1 cellular context compared by ENCODE assay signal in the genomic region with DNA sequence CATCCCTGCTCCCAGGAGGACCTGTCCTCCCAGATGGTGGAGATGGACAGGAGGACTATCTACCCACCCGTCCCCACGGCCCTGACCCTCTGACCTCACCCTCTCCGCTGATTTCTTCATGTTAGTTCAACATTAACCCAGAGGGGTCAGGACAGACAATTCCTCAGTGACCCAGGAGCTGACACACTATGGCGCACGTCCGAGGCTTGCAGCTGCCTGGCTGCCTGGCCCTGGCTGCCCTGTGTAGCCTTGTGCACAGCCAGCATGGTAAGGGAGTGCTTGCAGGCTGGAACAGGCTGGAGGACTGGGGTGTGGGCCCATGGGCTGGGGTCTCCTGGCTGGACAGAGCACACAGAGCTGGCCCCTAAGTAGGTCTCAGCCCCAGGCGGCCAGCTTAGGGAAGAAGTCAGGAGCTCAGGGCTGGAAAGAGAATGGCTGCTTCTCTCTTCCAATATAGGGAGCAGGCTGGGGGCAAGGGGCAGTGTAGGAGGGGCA.
TF ChIP-seq lines count a peak whose summit lies in the region.

A gene (plus strand): TSS at position 166 of the 495 bp plus-strand sequence. CDS start 23 bp downstream, at position 189.

TF ChIP-seq in HepG2, 621 proteins besides CTCF, POLR2A, EP300 and RAD21 (continued from another document and continues in another):
- TF ChIP-seq, protein P1, sequence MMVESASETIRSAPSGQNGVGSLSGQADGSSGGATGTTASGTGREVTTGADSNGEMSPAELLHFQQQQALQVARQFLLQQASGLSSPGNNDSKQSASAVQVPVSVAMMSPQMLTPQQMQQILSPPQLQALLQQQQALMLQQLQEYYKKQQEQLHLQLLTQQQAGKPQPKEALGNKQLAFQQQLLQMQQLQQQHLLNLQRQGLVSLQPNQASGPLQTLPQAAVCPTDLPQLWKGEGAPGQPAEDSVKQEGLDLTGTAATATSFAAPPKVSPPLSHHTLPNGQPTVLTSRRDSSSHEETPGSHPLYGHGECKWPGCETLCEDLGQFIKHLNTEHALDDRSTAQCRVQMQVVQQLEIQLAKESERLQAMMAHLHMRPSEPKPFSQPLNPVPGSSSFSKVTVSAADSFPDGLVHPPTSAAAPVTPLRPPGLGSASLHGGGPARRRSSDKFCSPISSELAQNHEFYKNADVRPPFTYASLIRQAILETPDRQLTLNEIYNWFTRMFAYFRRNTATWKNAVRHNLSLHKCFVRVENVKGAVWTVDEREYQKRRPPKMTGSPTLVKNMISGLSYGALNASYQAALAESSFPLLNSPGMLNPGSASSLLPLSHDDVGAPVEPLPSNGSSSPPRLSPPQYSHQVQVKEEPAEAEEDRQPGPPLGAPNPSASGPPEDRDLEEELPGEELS (CRISPR knock-in tag; IDR thresholded peaks at IDR 0.05) = peak; percentile 86; the same call in 1 of the 2 replicates
- TF ChIP-seq, protein P2, sequence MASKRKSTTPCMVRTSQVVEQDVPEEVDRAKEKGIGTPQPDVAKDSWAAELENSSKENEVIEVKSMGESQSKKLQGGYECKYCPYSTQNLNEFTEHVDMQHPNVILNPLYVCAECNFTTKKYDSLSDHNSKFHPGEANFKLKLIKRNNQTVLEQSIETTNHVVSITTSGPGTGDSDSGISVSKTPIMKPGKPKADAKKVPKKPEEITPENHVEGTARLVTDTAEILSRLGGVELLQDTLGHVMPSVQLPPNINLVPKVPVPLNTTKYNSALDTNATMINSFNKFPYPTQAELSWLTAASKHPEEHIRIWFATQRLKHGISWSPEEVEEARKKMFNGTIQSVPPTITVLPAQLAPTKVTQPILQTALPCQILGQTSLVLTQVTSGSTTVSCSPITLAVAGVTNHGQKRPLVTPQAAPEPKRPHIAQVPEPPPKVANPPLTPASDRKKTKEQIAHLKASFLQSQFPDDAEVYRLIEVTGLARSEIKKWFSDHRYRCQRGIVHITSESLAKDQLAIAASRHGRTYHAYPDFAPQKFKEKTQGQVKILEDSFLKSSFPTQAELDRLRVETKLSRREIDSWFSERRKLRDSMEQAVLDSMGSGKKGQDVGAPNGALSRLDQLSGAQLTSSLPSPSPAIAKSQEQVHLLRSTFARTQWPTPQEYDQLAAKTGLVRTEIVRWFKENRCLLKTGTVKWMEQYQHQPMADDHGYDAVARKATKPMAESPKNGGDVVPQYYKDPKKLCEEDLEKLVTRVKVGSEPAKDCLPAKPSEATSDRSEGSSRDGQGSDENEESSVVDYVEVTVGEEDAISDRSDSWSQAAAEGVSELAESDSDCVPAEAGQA (IDR thresholded peaks at IDR 0.05; ENCODE audit: low read depth) = no peak
- TF ChIP-seq, protein P2 (CRISPR knock-in tag; IDR thresholded peaks at IDR 0.05; ENCODE audit: borderline replicate concordance) = no peak
- TF ChIP-seq FOXP1 (IDR thresholded peaks at IDR 0.05) (no peak), FOXP1 (CRISPR knock-in tag; IDR thresholded peaks at IDR 0.05) (peak; percentile 65; the same call in 1 of the 2 replicates), GABPA (IDR thresholded peaks at IDR 0.05; ENCODE audit: low read depth, low read length) (no peak), GABPA (CRISPR knock-in tag; IDR thresholded peaks at IDR 0.05; ENCODE audit: low read depth) (peak; percentile 72), TMF1 (CRISPR knock-in tag; IDR thresholded peaks at IDR 0.05; ENCODE audit: low read depth) (peak; percentile 75; the same call in 1 of the 2 replicates), AHR (CRISPR knock-in tag; IDR thresholded peaks at IDR 0.05) (peak; percentile 55; the same call in 1 of the 2 replicates), ZNF20 (CRISPR knock-in tag; IDR thresholded peaks at IDR 0.05) (no peak), ZNF607 (CRISPR knock-in tag; IDR thresholded peaks at IDR 0.05; ENCODE audit: borderline replicate concordance) (peak; percentile 29; the same call in 1 of the 2 replicates), NFYB (CRISPR knock-in tag; IDR thresholded peaks at IDR 0.05) (no peak), RBM39 (IDR thresholded peaks at IDR 0.05; ENCODE audit: low read depth, low read length, poor library complexity, severe bottlenecking) (peak; percentile 19), ZNF468 (CRISPR knock-in tag; IDR thresholded peaks at IDR 0.05) (no peak), MZF1 (CRISPR knock-in tag; IDR thresholded peaks at IDR 0.05; ENCODE audit: borderline replicate concordance) (no peak), ZFP90 (CRISPR knock-in tag; IDR thresholded peaks at IDR 0.05; ENCODE audit: borderline replicate concordance) (peak; percentile 75; the same call in 1 of the 2 replicates), NR2F6 (IDR thresholded peaks at IDR 0.05) (peak; percentile 99), NR2F6 (CRISPR knock-in tag; IDR thresholded peaks at IDR 0.05) (peak; percentile 100), ARNTL (CRISPR knock-in tag; IDR thresholded peaks at IDR 0.05) (peak; percentile 68), ZNF7 (CRISPR knock-in tag; IDR thresholded peaks at IDR 0.05) (no peak), CEBPB (IDR thresholded peaks at IDR 0.05; ENCODE audit: borderline replicate concordance, low read depth, low read length) (peak; percentile 87), ZNF251 (CRISPR knock-in tag; IDR thresholded peaks at IDR 0.05) (no peak), CBX2 (IDR thresholded peaks at IDR 0.05; ENCODE audit: low read depth, low read length) (no peak), CBX2 (CRISPR knock-in tag; IDR thresholded peaks at IDR 0.05; ENCODE audit: low read depth) (no peak), NFKBIZ (CRISPR knock-in tag; IDR thresholded peaks at IDR 0.05) (peak; percentile 93), ZNF569 (CRISPR knock-in tag; IDR thresholded peaks at IDR 0.05; ENCODE audit: borderline replicate concordance) (no peak; the same call in 1 of the 2 replicates), ZNF891 (CRISPR knock-in tag; IDR thresholded peaks at IDR 0.05) (peak; percentile 81; the same call in 1 of the 2 replicates), ZNF484 (CRISPR knock-in tag; IDR thresholded peaks at IDR 0.05; ENCODE audit: borderline replicate concordance, low read depth) (no peak), ZNF558 (CRISPR knock-in tag; IDR thresholded peaks at IDR 0.05; ENCODE audit: borderline replicate concordance) (peak; percentile 54; the same call in 1 of the 2 replicates), ZNF747 (CRISPR knock-in tag; IDR thresholded peaks at IDR 0.05; ENCODE audit: borderline replicate concordance) (peak; percentile 44; the same call in 1 of the 2 replicates), EZH2 (conservative IDR thresholded peaks at IDR 0.05; ENCODE audit: low read depth, low read length) (no peak), HNRNPL (IDR thresholded peaks at IDR 0.05; ENCODE audit: low read depth, low read length) (no peak), GABPB1 (CRISPR knock-in tag; IDR thresholded peaks at IDR 0.05) (peak; percentile 52), TP53 (CRISPR knock-in tag; conservative IDR thresholded peaks at IDR 0.05) (peak; percentile 84), ZBTB38 (CRISPR knock-in tag; IDR thresholded peaks at IDR 0.05) (peak; percentile 40), ZNF432 (CRISPR knock-in tag; IDR thresholded peaks at IDR 0.05; ENCODE audit: borderline replicate concordance) (no peak), FOXA3 (CRISPR knock-in tag; IDR thresholded peaks at IDR 0.05) (peak; percentile 88), ZNF24 (IDR thresholded peaks at IDR 0.05) (no peak), ZNF83 (CRISPR knock-in tag; IDR thresholded peaks at IDR 0.05; ENCODE audit: borderline replicate concordance) (no peak), ZNF772 (CRISPR knock-in tag; IDR thresholded peaks at IDR 0.05) (peak; percentile 70; the same call in 1 of the 2 replicates), KDM5B (CRISPR knock-in tag; IDR thresholded peaks at IDR 0.05; ENCODE audit: borderline replicate concordance) (no peak), ZNF382 (CRISPR knock-in tag; IDR thresholded peaks at IDR 0.05; ENCODE audit: borderline replicate concordance) (no peak), KLF9 (CRISPR knock-in tag; IDR thresholded peaks at IDR 0.05; ENCODE audit: low read depth) (no peak; the same call in 1 of the 2 replicates), GTF2F1 (IDR thresholded peaks at IDR 0.05; ENCODE audit: low read length) (no peak), SCMH1 (CRISPR knock-in tag; IDR thresholded peaks at IDR 0.05; ENCODE audit: borderline replicate concordance) (no peak)
- TF ChIP-seq, protein P3, sequence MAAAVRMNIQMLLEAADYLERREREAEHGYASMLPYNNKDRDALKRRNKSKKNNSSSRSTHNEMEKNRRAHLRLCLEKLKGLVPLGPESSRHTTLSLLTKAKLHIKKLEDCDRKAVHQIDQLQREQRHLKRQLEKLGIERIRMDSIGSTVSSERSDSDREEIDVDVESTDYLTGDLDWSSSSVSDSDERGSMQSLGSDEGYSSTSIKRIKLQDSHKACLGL (CRISPR knock-in tag; IDR thresholded peaks at IDR 0.05) = peak; percentile 35; the same call in 1 of the 2 replicates
- TF ChIP-seq, protein P4, sequence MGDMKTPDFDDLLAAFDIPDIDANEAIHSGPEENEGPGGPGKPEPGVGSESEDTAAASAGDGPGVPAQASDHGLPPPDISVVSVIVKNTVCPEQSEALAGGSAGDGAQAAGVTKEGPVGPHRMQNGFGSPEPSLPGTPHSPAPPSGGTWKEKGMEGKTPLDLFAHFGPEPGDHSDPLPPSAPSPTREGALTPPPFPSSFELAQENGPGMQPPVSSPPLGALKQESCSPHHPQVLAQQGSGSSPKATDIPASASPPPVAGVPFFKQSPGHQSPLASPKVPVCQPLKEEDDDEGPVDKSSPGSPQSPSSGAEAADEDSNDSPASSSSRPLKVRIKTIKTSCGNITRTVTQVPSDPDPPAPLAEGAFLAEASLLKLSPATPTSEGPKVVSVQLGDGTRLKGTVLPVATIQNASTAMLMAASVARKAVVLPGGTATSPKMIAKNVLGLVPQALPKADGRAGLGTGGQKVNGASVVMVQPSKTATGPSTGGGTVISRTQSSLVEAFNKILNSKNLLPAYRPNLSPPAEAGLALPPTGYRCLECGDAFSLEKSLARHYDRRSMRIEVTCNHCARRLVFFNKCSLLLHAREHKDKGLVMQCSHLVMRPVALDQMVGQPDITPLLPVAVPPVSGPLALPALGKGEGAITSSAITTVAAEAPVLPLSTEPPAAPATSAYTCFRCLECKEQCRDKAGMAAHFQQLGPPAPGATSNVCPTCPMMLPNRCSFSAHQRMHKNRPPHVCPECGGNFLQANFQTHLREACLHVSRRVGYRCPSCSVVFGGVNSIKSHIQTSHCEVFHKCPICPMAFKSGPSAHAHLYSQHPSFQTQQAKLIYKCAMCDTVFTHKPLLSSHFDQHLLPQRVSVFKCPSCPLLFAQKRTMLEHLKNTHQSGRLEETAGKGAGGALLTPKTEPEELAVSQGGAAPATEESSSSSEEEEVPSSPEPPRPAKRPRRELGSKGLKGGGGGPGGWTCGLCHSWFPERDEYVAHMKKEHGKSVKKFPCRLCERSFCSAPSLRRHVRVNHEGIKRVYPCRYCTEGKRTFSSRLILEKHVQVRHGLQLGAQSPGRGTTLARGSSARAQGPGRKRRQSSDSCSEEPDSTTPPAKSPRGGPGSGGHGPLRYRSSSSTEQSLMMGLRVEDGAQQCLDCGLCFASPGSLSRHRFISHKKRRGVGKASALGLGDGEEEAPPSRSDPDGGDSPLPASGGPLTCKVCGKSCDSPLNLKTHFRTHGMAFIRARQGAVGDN (CRISPR knock-in tag; IDR thresholded peaks at IDR 0.05) = no peak; the same call in 1 of the 2 replicates
- TF ChIP-seq, protein P5, sequence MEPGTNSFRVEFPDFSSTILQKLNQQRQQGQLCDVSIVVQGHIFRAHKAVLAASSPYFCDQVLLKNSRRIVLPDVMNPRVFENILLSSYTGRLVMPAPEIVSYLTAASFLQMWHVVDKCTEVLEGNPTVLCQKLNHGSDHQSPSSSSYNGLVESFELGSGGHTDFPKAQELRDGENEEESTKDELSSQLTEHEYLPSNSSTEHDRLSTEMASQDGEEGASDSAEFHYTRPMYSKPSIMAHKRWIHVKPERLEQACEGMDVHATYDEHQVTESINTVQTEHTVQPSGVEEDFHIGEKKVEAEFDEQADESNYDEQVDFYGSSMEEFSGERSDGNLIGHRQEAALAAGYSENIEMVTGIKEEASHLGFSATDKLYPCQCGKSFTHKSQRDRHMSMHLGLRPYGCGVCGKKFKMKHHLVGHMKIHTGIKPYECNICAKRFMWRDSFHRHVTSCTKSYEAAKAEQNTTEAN (CRISPR knock-in tag; conservative IDR thresholded peaks at IDR 0.05) = no peak
- TF ChIP-seq, protein P6, sequence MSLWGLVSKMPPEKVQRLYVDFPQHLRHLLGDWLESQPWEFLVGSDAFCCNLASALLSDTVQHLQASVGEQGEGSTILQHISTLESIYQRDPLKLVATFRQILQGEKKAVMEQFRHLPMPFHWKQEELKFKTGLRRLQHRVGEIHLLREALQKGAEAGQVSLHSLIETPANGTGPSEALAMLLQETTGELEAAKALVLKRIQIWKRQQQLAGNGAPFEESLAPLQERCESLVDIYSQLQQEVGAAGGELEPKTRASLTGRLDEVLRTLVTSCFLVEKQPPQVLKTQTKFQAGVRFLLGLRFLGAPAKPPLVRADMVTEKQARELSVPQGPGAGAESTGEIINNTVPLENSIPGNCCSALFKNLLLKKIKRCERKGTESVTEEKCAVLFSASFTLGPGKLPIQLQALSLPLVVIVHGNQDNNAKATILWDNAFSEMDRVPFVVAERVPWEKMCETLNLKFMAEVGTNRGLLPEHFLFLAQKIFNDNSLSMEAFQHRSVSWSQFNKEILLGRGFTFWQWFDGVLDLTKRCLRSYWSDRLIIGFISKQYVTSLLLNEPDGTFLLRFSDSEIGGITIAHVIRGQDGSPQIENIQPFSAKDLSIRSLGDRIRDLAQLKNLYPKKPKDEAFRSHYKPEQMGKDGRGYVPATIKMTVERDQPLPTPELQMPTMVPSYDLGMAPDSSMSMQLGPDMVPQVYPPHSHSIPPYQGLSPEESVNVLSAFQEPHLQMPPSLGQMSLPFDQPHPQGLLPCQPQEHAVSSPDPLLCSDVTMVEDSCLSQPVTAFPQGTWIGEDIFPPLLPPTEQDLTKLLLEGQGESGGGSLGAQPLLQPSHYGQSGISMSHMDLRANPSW (CRISPR knock-in tag; IDR thresholded peaks at IDR 0.05; ENCODE audit: borderline replicate concordance) = no peak
